9 cellular contexts compared by ENCODE assay signal in genomic region chr2:54052825-54053718, GRCh38.
DNase-seq lines count a peak whose midpoint lies in the region; TF ChIP-seq lines count a peak whose summit lies in the region.
"Had no signal": no experiment of that assay in that cellular context is flagged by ENCODE, and none has a peak within 500 bp of the region (broad histone marks: within the 10 kb centered on the region; RNA-seq: fewer than 3 reads in every experiment).

No MANE protein-coding gene starts in this region.

- H3K4me1 ChIP-seq in Karpas-422 (ENCODE audit: low read length) (peaks cover 34% of the 10 kb centered on the region), tibial artery (peaks cover 0 to 25% (median 13%) of the 10 kb centered on the region in 4 donors)

- H3K4me3 ChIP-seq in Karpas-422 (ENCODE audit: low read length): no peak overlapping the region
- H3K4me3 ChIP-seq in tibial artery: no peak overlapping the region

- H3K4me2 ChIP-seq in Karpas-422 (ENCODE audit: low read depth, low read length, poor library complexity, severe bottlenecking): peak overlapping the region; percentile 36

- H3K9me3 Mint-ChIP-seq in activated naive CD4-positive, alpha-beta T cell treated with anti-CD3 and anti-CD28 coated beads, Interleukin-2, amount 50 U/mL, for 24 hours: no peaks in the 10 kb centered on the region

- peak overlapping the region; percentile 48 for H3K27ac ChIP-seq in Karpas-422 (ENCODE audit: low read length)
- H3K27ac ChIP-seq in tibial artery: peak overlapping the region; percentile 35 to 52

- H2AFZ ChIP-seq in Karpas-422 (ENCODE audit: low read length): no peak overlapping the region

- peaks cover 12% of the 10 kb centered on the region for H3K36me3 Mint-ChIP-seq in activated naive CD4-positive, alpha-beta T cell treated with anti-CD3 and anti-CD28 coated beads, Interleukin-2, amount 50 U/mL, for 24 hours

- intact Hi-C loops in tibial artery (cut with DNase I; ENCODE audit: low total_unique reads) (no loop called here), posterior cingulate gyrus (cut with DNase I) (no loop called here)

- peak overlapping the region; percentile 86 for H3K27ac Mint-ChIP-seq in activated naive CD4-positive, alpha-beta T cell treated with anti-CD3 and anti-CD28 coated beads, Interleukin-2, amount 50 U/mL, for 24 hours
- H3K27ac Mint-ChIP-seq: nephron had no signal

- H4K20me1 ChIP-seq in Karpas-422 (ENCODE audit: insufficient read depth, low read depth, low read length): no peaks in the 10 kb centered on the region

- peaks cover 30% of the 10 kb centered on the region for H3K4me1 Mint-ChIP-seq in activated naive CD4-positive, alpha-beta T cell treated with anti-CD3 and anti-CD28 coated beads, Interleukin-2, amount 50 U/mL, for 24 hours
- H3K4me1 Mint-ChIP-seq: nephron had no signal

- no peaks in the 10 kb centered on the region for H3K27me3 Mint-ChIP-seq in activated naive CD4-positive, alpha-beta T cell treated with anti-CD3 and anti-CD28 coated beads, Interleukin-2, amount 50 U/mL, for 24 hours

- no peak for TF ChIP-seq CTCF in tibial artery (IDR thresholded peaks at IDR 0.05)

- no peaks in the 10 kb centered on the region for H3K9me3 ChIP-seq in Karpas-422 (ENCODE audit: low read length)
- H3K9me3 ChIP-seq in tibial artery: no peaks in the 10 kb centered on the region

- H3K9me2 ChIP-seq in Karpas-422 (replicated peaks; ENCODE audit: insufficient read depth, low read length): no peaks in the 10 kb centered on the region

- H3K4me3 Mint-ChIP-seq in activated naive CD4-positive, alpha-beta T cell treated with anti-CD3 and anti-CD28 coated beads, Interleukin-2, amount 50 U/mL, for 24 hours: no peak overlapping the region
- H3K4me3 Mint-ChIP-seq: nephron had no signal

- H3K9ac ChIP-seq in Karpas-422 (ENCODE audit: low read length): peak overlapping the region; percentile 5; the same call in 1 of the 2 replicates

- H3K27me3 ChIP-seq in Karpas-422 (ENCODE audit: low read length) (no peaks in the 10 kb centered on the region), tibial artery (no peaks in the 10 kb centered on the region)

- no peaks in the 10 kb centered on the region for H3K79me2 ChIP-seq in Karpas-422 (ENCODE audit: low read length)

- H3K36me3 ChIP-seq in Karpas-422 (ENCODE audit: insufficient read depth, low read length): no peaks in the 10 kb centered on the region
- peaks cover 4 to 19% (median 13%) of the 10 kb centered on the region in 3 donors for H3K36me3 ChIP-seq in tibial artery

- no peak for DNase-seq in activated naive CD4-positive, alpha-beta T cell treated with Interleukin-2 at 50 U/mL for 16 hours
- peak; percentile 81 for DNase-seq in Karpas-422
- peak; percentile 13 for DNase-seq in dermis blood vessel endothelial cell
- no peak for DNase-seq in tibial artery
- DNase-seq in posterior cingulate gyrus: no peak
- no peak for DNase-seq in NCI-H2171 (lab: John Stamatoyannopoulos, UW)
- DNase-seq in NCI-H510A (lab: John Stamatoyannopoulos, UW): no peak

Comparison
In these comparisons a context has a peak if more than half of its experiments do, and no peak if none do; other contexts are left out.
1. DNase-seq: peak in Karpas-422 (single experiment) and dermis blood vessel endothelial cell (single experiment); none in activated naive CD4-positive, alpha-beta T cell treated with Interleukin-2 at 50 U/mL for 16 hours (single experiment), tibial artery (0 of 2), posterior cingulate gyrus (0 of 10), NCI-H2171 (single experiment) and NCI-H510A (single experiment).